ENCODE assay signal across 1 cellular context in genomic region chr10:17075510-17075909, GRCh38.
TF ChIP-seq lines count a peak whose summit lies in the region.

No MANE protein-coding gene starts in this region.

TF ChIP-seq in GM23338, 12 proteins besides CTCF, POLR2A, EP300 and RAD21 (continued from another document):
- TF ChIP-seq ZNF462 (CRISPR knock-in tag; IDR thresholded peaks at IDR 0.05) (no peak), ZNF331 (CRISPR knock-in tag; IDR thresholded peaks at IDR 0.05; ENCODE audit: low read depth) (no peak)
TF ChIP-seq in GM23338: peak in this region for 0.
